ENCODE assay signal across 1 cellular context in genomic region chr10:1432161-1432560, GRCh38.
TF ChIP-seq lines count a peak whose summit lies in the region.

No MANE protein-coding gene starts in this region.

TF ChIP-seq in liver, 16 proteins besides CTCF, POLR2A, EP300 and RAD21 (continued from another document):
- TF ChIP-seq ZBTB33 (IDR thresholded peaks at IDR 0.05), result no peak
- TF ChIP-seq EGR1 (IDR thresholded peaks at IDR 0.05; ENCODE audit: low read depth in 2 of 2), result no peak
- TF ChIP-seq GABPA (IDR thresholded peaks at IDR 0.05 in 1 of 2, conservative IDR thresholded peaks at IDR 0.05 in 1 of 2), result no peak
- TF ChIP-seq REST (IDR thresholded peaks at IDR 0.05), result no peak
- no peak for TF ChIP-seq SP1 (IDR thresholded peaks at IDR 0.05)
- TF ChIP-seq JUND (IDR thresholded peaks at IDR 0.05), result peak in 1 of 2 donors; percentile 40
- TF ChIP-seq HNF4A (conservative IDR thresholded peaks at IDR 0.05), result peak in 1 of 2 donors; percentile 50
- no peak for TF ChIP-seq FOXA1 (IDR thresholded peaks at IDR 0.05)
